Comparison of ENCODE assay signal across 11 cellular contexts in the genomic region with DNA sequence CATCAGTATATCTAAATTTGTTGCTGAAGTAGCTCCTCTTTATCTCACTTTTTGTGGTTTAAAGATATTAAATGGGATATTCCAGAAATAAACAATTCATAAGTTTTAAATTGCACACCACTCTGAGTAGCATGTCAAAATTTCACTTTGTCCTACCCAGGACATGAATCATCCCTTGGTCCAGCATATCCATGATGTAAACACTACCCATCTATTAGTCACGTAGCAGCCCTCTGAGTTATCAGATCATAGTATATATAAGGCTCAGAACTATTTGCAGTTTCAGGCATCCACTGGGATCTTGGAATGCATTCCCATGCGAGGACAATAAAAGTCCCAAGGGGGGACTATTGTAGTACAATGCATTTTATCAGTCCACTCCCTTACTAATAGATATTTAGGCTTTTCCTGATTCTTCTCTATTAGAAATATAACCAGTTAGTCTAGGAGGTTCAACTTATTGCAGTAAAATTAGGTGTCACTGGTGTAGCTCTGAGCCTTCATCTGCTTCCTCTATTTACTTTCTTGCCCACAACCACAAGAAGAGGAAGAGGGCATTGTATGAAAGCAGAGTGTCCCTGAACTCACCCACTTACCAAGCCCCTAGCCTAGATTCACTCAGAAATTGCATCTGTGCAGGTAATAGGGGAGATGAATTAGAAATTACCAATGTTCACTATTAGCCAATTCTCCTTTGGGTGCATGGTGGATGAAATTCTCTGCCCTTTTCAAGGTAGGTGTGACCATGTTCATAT.
DNase-seq lines count a peak whose midpoint lies in the region; ATAC-seq and TF ChIP-seq lines count a peak whose summit lies in the region.
"Had no signal": no experiment of that assay in that cellular context is flagged by ENCODE, and none has a peak within 500 bp of the region (broad histone marks: within the 10 kb centered on the region; RNA-seq: fewer than 3 reads in every experiment).

No MANE protein-coding gene starts in this region.

- TF ChIP-seq CTCF in AG04450 (IDR thresholded peaks at IDR 0.05; ENCODE audit: low read depth, low read length) (no peak), RWPE1 (conservative IDR thresholded peaks at IDR 0.05; ENCODE audit: low read depth) (no peak), fibroblast of the aortic adventitia (IDR thresholded peaks at IDR 0.05; ENCODE audit: insufficient read depth, low read length) (no peak), transverse colon (IDR thresholded peaks at IDR 0.05) (no peak), A673 (conservative IDR thresholded peaks at IDR 0.05; ENCODE audit: low read depth, low read length) (no peak)

- H3K27me3 ChIP-seq in AG04450 (ENCODE audit: control insufficient read depth, insufficient read depth, low read length): no peaks in the 10 kb centered on the region
- H3K27me3 ChIP-seq in transverse colon: no peaks in the 10 kb centered on the region
- H3K27me3 ChIP-seq in A673 (replicated peaks; ENCODE audit: insufficient read depth, low read depth, low read length, poor library complexity): peaks cover 5% of the 10 kb centered on the region

- CTCF ChIA-PET in AG04450 (lab: Charles Lee) (no interaction called here), RWPE1 (lab: Yijun Ruan, JAX) (no interaction called here), A673 (lab: Charles Lee) (no interaction called here)

- H3K4me1 Mint-ChIP-seq in naive thymus-derived CD8-positive, alpha-beta T cell: no peaks in the 10 kb centered on the region
- H3K4me1 Mint-ChIP-seq: H9, natural killer cell had no signal

- no peak for TF ChIP-seq EP300 in transverse colon (IDR thresholded peaks at IDR 0.05; ENCODE audit: low read depth)

- no peaks in the 10 kb centered on the region for H3K9me3 ChIP-seq in AG04450 (ENCODE audit: control insufficient read depth, insufficient read depth, low read length)
- no peaks in the 10 kb centered on the region for H3K9me3 ChIP-seq in transverse colon
- H3K9me3 ChIP-seq in A673 (ENCODE audit: low read depth, low read length, poor library complexity, severe bottlenecking): no peaks in the 10 kb centered on the region

- POLR2A ChIA-PET in AG04450 (lab: Yijun Ruan, JAX) (no interaction called here), RWPE1 (lab: Yijun Ruan, JAX; ENCODE audit: low non-redundant PET) (no interaction called here), A673 (lab: Charles Lee; ENCODE audit: low non-redundant PET) (no interaction called here)
- POLR2A ChIA-PET in naive thymus-derived CD8-positive, alpha-beta T cell (lab: Charles Lee): no interaction called here

- H3K9me3 Mint-ChIP-seq in naive thymus-derived CD8-positive, alpha-beta T cell: peaks cover 0 to 25% (median 4%) of the 10 kb centered on the region in 9 donors
- H3K9me3 Mint-ChIP-seq: H9 had no signal

- H3K27ac ChIP-seq in AG04450 (ENCODE audit: low read depth, low read length) (no peak overlapping the region), RWPE1 (no peak overlapping the region), transverse colon (no peak overlapping the region), A673 (ENCODE audit: low read depth, low read length, poor library complexity, severe bottlenecking) (no peak overlapping the region)

- H3K4me1 ChIP-seq in transverse colon (no peaks in the 10 kb centered on the region), A673 (ENCODE audit: insufficient read depth, low read length, poor library complexity, severe bottlenecking) (no peaks in the 10 kb centered on the region)

- in situ Hi-C loops in transverse colon (cut with MboI; ENCODE audit: low pct_ligation_motif_present in 1 of 4, low pct_unique_long_range_greater_than_20kb in 1 of 4, low sequenced_read_pairs in 3 of 4): no loop called here

- DNase-seq in AG04450 (ENCODE audit: low read depth, low spot score): peak; percentile 46
- peak; percentile 18 for DNase-seq in RWPE1 (ENCODE audit: low spot score)
- peak; percentile 65 for DNase-seq in fibroblast of the aortic adventitia (ENCODE audit: low read depth)
- DNase-seq in transverse colon: no peak
- no peak for DNase-seq in A673 (ENCODE audit: low spot score)
- DNase-seq in naive thymus-derived CD8-positive, alpha-beta T cell: no peak
- DNase-seq: H9, natural killer cell, NCI-H1092 treated with DMSO at 0.1 percent for 48 hours had no signal

- no peak overlapping the region for H3K4me3 ChIP-seq in AG04450 (ENCODE audit: low read depth, low read length)
- no peak overlapping the region for H3K4me3 ChIP-seq in fibroblast of the aortic adventitia (ENCODE audit: low read depth, low read length)
- no peak overlapping the region for H3K4me3 ChIP-seq in transverse colon
- no peak overlapping the region for H3K4me3 ChIP-seq in A673 (ENCODE audit: low read depth, low read length, poor library complexity, severe bottlenecking)

- peaks cover 0 to 8% (median 0%) of the 10 kb centered on the region in 5 donors for H3K27me3 Mint-ChIP-seq in naive thymus-derived CD8-positive, alpha-beta T cell

- H3K36me3 Mint-ChIP-seq in naive thymus-derived CD8-positive, alpha-beta T cell: no peaks in the 10 kb centered on the region
- H3K36me3 Mint-ChIP-seq: natural killer cell had no signal

- intact Hi-C loops in transverse colon (cut with DNase I; ENCODE audit: low total_unique reads) (no loop called here), A673 (cut with micrococcal nuclease; ENCODE audit: unreplicated experiment) (no loop called here)

- ATAC-seq in HG03432 (IDR thresholded peaks at IDR 0.05; ENCODE audit: unreplicated experiment) (peak; percentile 68), HG03520 (IDR thresholded peaks at IDR 0.05; ENCODE audit: unreplicated experiment) (no peak)
- no peak for ATAC-seq in naive thymus-derived CD8-positive, alpha-beta T cell
- ATAC-seq: natural killer cell had no signal

- TF ChIP-seq POLR2A in transverse colon (IDR thresholded peaks at IDR 0.05): no peak

- no peak overlapping the region for H3K27ac Mint-ChIP-seq in naive thymus-derived CD8-positive, alpha-beta T cell
- H3K27ac Mint-ChIP-seq: H9, natural killer cell had no signal

- no peaks in the 10 kb centered on the region for H3K36me3 ChIP-seq in transverse colon
- H3K36me3 ChIP-seq in A673 (ENCODE audit: insufficient read depth, low read length, poor library complexity, severe bottlenecking): no peaks in the 10 kb centered on the region

- WGBS in transverse colon (ENCODE audit: low coverage in 1 of 2), 2 donors: 73 to 81% methylated on average over 2 of the region's 2 CpGs

- BruUV-seq in A673 (replicated peaks; lab: Mats Ljungman, UMichigan): no TSS peak

- no peak overlapping the region for H3K4me3 Mint-ChIP-seq in naive thymus-derived CD8-positive, alpha-beta T cell
- H3K4me3 Mint-ChIP-seq: H9, natural killer cell had no signal

Comparison
In these comparisons a context has a peak if more than half of its experiments do, and no peak if none do; other contexts are left out.
1. DNase-seq: peak in AG04450 (single experiment), RWPE1 (single experiment) and fibroblast of the aortic adventitia (single experiment); none in transverse colon (single experiment), A673 (single experiment) and naive thymus-derived CD8-positive, alpha-beta T cell (0 of 10).